Comparison of ENCODE assay signal across 8 cellular contexts in the genomic region with DNA sequence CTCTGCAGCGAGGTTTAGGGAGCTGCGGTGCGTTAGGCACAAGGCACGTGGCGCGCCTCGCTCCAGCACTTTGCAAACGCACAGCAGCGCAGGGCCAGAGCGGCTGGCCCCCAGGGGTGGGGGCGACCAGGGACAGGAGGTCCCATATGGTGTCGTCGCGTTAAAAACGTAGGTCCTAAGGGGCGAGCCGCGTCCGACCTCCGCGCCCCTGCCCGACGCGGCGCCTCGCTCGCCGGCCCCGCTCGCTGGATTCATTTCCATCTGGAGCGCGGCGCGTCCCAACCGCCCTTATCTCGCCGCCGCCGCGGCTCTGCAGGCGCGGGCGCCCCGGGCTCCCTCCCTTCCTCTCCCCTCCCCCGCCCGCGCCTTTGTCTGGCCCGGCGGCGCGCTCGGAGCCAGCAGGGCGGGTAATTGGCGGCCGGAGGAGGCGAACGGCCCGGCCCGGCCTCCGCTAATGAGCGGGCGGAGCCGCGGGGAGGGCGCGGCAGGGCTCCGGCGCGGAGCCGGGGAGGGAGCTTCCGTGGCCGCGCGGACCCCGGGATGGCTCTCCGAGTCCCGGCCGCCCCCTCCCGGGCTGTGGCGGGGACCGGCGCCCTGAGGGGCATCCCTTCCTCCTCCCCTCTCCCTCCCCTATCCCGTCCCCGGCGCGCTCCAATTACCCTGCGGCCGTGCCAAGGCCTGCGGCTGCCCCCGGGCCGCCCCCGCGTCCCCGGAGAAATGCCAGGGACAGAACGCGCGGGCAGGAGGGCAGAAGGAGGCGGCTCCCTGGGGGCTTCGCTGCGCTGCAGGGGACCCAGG.
DNase-seq lines count a peak whose midpoint lies in the region; ATAC-seq, FAIRE-seq and TF ChIP-seq lines count a peak whose summit lies in the region.

No MANE protein-coding gene starts in this region.

- no CpG with 5 or more reads among the region's 100 CpGs for WGBS in HepG2 (ENCODE audit: low lambda C conversion rate)

- H3K9me3 ChIP-seq in HepG2 (ENCODE audit: low read length): no peaks in the 10 kb centered on the region

- FAIRE-seq in HepG2 (lab: Jason Lieb, UNC): no peak

- H3K36me3 Mint-ChIP-seq in T-cell: no peaks in the 10 kb centered on the region
- no peaks in the 10 kb centered on the region for H3K36me3 Mint-ChIP-seq in stimulated activated memory B cell treated with anti-CD40 and anti-IgM and Interleukin-4, amounts not matched to agents 10 μg/mL and 1 μg/mL and 100 μg/mL, for 72 hours

- DNase-seq in AG20443 (ENCODE audit: low spot score) (peak; percentile 77), HPDE6-E6E7 (ENCODE audit: extremely low spot score) (peak; percentile 34), T-cell (no peak), dermis blood vessel endothelial cell (peak; percentile 37), HepG2 (ENCODE audit: low spot score) (peak; percentile 1)
- no peak for DNase-seq in activated CD4-positive, CD25-positive, alpha-beta regulatory T cell treated with anti-CD3 and anti-CD28 coated beads, Interleukin-2, amount 50 U/mL, for 72 hours

- no peak overlapping the region for H2AFZ ChIP-seq in HepG2 (ENCODE audit: low read length)

- H3K27ac ChIP-seq in HepG2 (ENCODE audit: extremely low read length, insufficient read depth, low read length): no peak overlapping the region

- no peaks in the 10 kb centered on the region for H3K9me3 Mint-ChIP-seq in T-cell
- peaks cover 2% of the 10 kb centered on the region for H3K9me3 Mint-ChIP-seq in stimulated activated memory B cell treated with anti-CD40 and anti-IgM and Interleukin-4, amounts not matched to agents 10 μg/mL and 1 μg/mL and 100 μg/mL, for 72 hours

- intact Hi-C loops in HepG2 (cut with micrococcal nuclease; ENCODE audit: unreplicated experiment): no loop called here

- peak overlapping the region in 2 of 3 donors; percentile 14 to 50 for H3K4me3 Mint-ChIP-seq in T-cell
- H3K4me3 Mint-ChIP-seq in stimulated activated memory B cell treated with anti-CD40 and anti-IgM and Interleukin-4, amounts not matched to agents 10 μg/mL and 1 μg/mL and 100 μg/mL, for 72 hours: no peak overlapping the region

- POLR2A ChIA-PET in T-cell (lab: Charles Lee) (no interaction called here), HepG2 (lab: Yijun Ruan, JAX) (no interaction called here)

- no peak overlapping the region for H3K27ac Mint-ChIP-seq in T-cell
- H3K27ac Mint-ChIP-seq in stimulated activated memory B cell treated with anti-CD40 and anti-IgM and Interleukin-4, amounts not matched to agents 10 μg/mL and 1 μg/mL and 100 μg/mL, for 72 hours: no peak overlapping the region

- H3K27me3 ChIP-seq in HepG2 (ENCODE audit: control insufficient read depth in 1 of 2, insufficient read depth in 2 of 2, low read length in 2 of 2): peaks cover 0 to 3% of the 10 kb centered on the region in 2 experiments; a peak in 1 of 5 replicates

- H3K4me1 Mint-ChIP-seq in T-cell: peaks cover 0 to 3% (median 2%) of the 10 kb centered on the region in 3 donors
- no peaks in the 10 kb centered on the region for H3K4me1 Mint-ChIP-seq in stimulated activated memory B cell treated with anti-CD40 and anti-IgM and Interleukin-4, amounts not matched to agents 10 μg/mL and 1 μg/mL and 100 μg/mL, for 72 hours

- H4K20me1 ChIP-seq in HepG2 (ENCODE audit: insufficient read depth, low read length): no peaks in the 10 kb centered on the region

- no peaks in the 10 kb centered on the region for H3K4me1 ChIP-seq in HepG2 (ENCODE audit: insufficient read depth, low read length)

- in situ Hi-C loops in HepG2 (cut with HindIII; ENCODE audit: extremely low pct_ligation_motif_present, low pct_unique_long_range_greater_than_20kb): no loop called here

- H3K79me2 ChIP-seq in HepG2 (ENCODE audit: insufficient read depth, low read length): no peaks in the 10 kb centered on the region

- BruUV-seq in HepG2 (replicated peaks; lab: Mats Ljungman, UMichigan): no TSS peak

- TF ChIP-seq EP300 in HepG2 (IDR thresholded peaks at IDR 0.05; ENCODE audit: low read depth in 2 of 2, low read length in 2 of 2) (no peak), HepG2 (CRISPR knock-in tag; IDR thresholded peaks at IDR 0.05; ENCODE audit: borderline replicate concordance) (no peak)

- ATAC-seq in T-cell (replicated peaks in 1 of 4) (peak in 3 of 4 experiments; percentile 32 to 56 (median 32)), HepG2 (peak; percentile 71), HG03457 (IDR thresholded peaks at IDR 0.05; ENCODE audit: unreplicated experiment) (no peak)
- peak; percentile 41 for ATAC-seq in stimulated activated memory B cell treated with anti-CD40 and anti-IgM and Interleukin-4, amounts not matched to agents 10 μg/mL and 1 μg/mL and 100 μg/mL, for 72 hours

- peaks cover 36 to 40% of the 10 kb centered on the region in 2 donors for H3K27me3 Mint-ChIP-seq in T-cell
- peaks cover 49% of the 10 kb centered on the region for H3K27me3 Mint-ChIP-seq in stimulated activated memory B cell treated with anti-CD40 and anti-IgM and Interleukin-4, amounts not matched to agents 10 μg/mL and 1 μg/mL and 100 μg/mL, for 72 hours

- H3K4me2 ChIP-seq in HepG2 (ENCODE audit: low read depth, low read length): no peak overlapping the region

- H3K36me3 ChIP-seq in HepG2 (replicated peaks in 1 of 2; ENCODE audit: control insufficient read depth in 1 of 2, insufficient read depth in 2 of 2, low read length in 2 of 2): no peaks in the 10 kb centered on the region

- no peak overlapping the region for H3K9ac ChIP-seq in HepG2 (ENCODE audit: insufficient read depth, low read depth, low read length)

- TF ChIP-seq RAD21 in HepG2 (CRISPR knock-in tag; IDR thresholded peaks at IDR 0.05): no peak

- CTCF ChIA-PET in T-cell (lab: Charles Lee): no interaction called here
- CTCF ChIA-PET in HepG2 (lab: Yijun Ruan, JAX; ENCODE audit: low intra/inter-chr PET ratio, low total read pairs): no interaction called here

- TF ChIP-seq POLR2A in HepG2 (IDR thresholded peaks at IDR 0.05; ENCODE audit: insufficient read depth in 1 of 2, low read depth in 2 of 2, low read length in 2 of 2): no peak

- peak overlapping the region in 1 of 3 experiments; percentile 28; a peak in 1 of 6 replicates for H3K4me3 ChIP-seq in HepG2 (replicated peaks in 1 of 3; ENCODE audit: insufficient read depth in 1 of 3, low read depth in 2 of 3, low read length in 3 of 3)

- no peak for TF ChIP-seq CTCF in HepG2 (CRISPR knock-in tag; IDR thresholded peaks at IDR 0.05)

TF ChIP-seq in HepG2, 621 proteins besides CTCF, POLR2A, EP300 and RAD21:
- TF ChIP-seq ZNF121 (CRISPR knock-in tag; IDR thresholded peaks at IDR 0.05) (0 out of 2 replicates have a peak, but pooled peaks have one; percentile 17), KDM5B (CRISPR knock-in tag; IDR thresholded peaks at IDR 0.05; ENCODE audit: borderline replicate concordance) (no peak), YEATS4 (CRISPR knock-in tag; IDR thresholded peaks at IDR 0.05; ENCODE audit: borderline replicate concordance) (no peak), UBTF (CRISPR knock-in tag; IDR thresholded peaks at IDR 0.05) (peak; percentile 35; the same call in 1 of the 2 replicates), NFATC3 (CRISPR knock-in tag; IDR thresholded peaks at IDR 0.05) (no peak), HMGXB4 (CRISPR knock-in tag; IDR thresholded peaks at IDR 0.05; ENCODE audit: borderline replicate concordance in 1 of 2, low read depth in 1 of 2) (no peak)

Comparison
In these comparisons a context has a peak if more than half of its experiments do, and no peak if none do; other contexts are left out.
1. DNase-seq: peak in AG20443 (single experiment), HPDE6-E6E7 (single experiment), dermis blood vessel endothelial cell (single experiment) and HepG2 (single experiment); none in T-cell (0 of 34) and activated CD4-positive, CD25-positive, alpha-beta regulatory T cell treated with anti-CD3 and anti-CD28 coated beads, Interleukin-2, amount 50 U/mL, for 72 hours (single experiment).